In the genomic region with DNA sequence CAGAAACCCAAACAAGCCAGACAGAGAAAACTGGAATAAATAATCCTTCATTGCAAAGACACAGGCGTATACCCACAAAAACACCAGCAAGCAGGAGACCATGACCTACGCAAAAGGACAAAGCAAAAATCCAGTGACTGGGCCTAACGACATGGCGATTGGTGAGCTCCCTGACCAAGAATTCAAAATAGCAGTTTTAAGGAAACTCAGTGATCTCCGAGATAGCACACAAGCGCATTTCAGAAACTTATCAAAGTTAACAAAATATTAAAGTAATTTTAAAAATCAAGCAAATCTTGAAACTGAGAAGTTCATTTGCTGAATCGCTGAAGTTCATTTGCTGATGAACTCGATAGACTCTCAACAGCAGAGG, we compare ENCODE assay signal across 9 cellular contexts. TPM values are rescaled to one million over a fixed set of nuclear protein-coding genes. Genes with fewer than 3 reads are reported as not detected.
DNase-seq lines count a peak whose midpoint lies in the region; ATAC-seq and TF ChIP-seq lines count a peak whose summit lies in the region.
"Had no signal": no experiment of that assay in that cellular context is flagged by ENCODE, and none has a peak within 500 bp of the region (broad histone marks: within the 10 kb centered on the region; RNA-seq: fewer than 3 reads in every experiment).

No MANE protein-coding gene starts in this region.

- POLR2A ChIA-PET in activated naive CD8-positive, alpha-beta T cell treated with anti-CD3 and anti-CD28 coated beads, Interleukin-2, amount 10 ng/mL, durations not matched to agents 7 days and 5 days (lab: Charles Lee): no interaction called here

- H3K27me3 ChIP-seq in heart left ventricle: peaks cover 0 to 29% (median 0%) of the 10 kb centered on the region in 9 donors
- peaks cover 16% of the 10 kb centered on the region for H3K27me3 ChIP-seq in iPS-18a (ENCODE audit: control insufficient read depth, insufficient read depth, low read length)
- no peaks in the 10 kb centered on the region for H3K27me3 ChIP-seq in testis

- H3K4me1 ChIP-seq in heart left ventricle: peaks cover 0 to 12% (median 4%) of the 10 kb centered on the region in 12 donors
- H3K4me1 ChIP-seq in iPS-18a (ENCODE audit: control insufficient read depth, low read depth, low read length): no peaks in the 10 kb centered on the region
- H3K4me1 ChIP-seq in testis: peaks cover 5% of the 10 kb centered on the region

- H3K4me3 ChIP-seq in heart left ventricle (peak overlapping the region in 8 of 12 donors; percentile 29 to 57 (median 50)), iPS-18a (ENCODE audit: low read length) (peak overlapping the region; percentile 39), testis (peak overlapping the region; percentile 47 to 59)

- no peak for ATAC-seq in heart left ventricle
- no peak for ATAC-seq in Right ventricle myocardium superior (ENCODE audit: poor library complexity)
- no peak for ATAC-seq in activated naive CD8-positive, alpha-beta T cell treated with anti-CD3 and anti-CD28 coated beads, Interleukin-2, amount 10 ng/mL, durations not matched to agents 7 days and 5 days (ENCODE audit: low read depth)
- ATAC-seq in GM21786 (IDR thresholded peaks at IDR 0.05; ENCODE audit: unreplicated experiment): no peak
- no peak for ATAC-seq in HG02884 (IDR thresholded peaks at IDR 0.05; ENCODE audit: unreplicated experiment)

- intact Hi-C loops in heart left ventricle (cut with DNase I) (loop anchor here in 9 of 10 donors (1.0 to 10.0 kb wide), 9 partner anchors 180 to 570 kb away; no protein-coding TSS in a partner anchor), Right ventricle myocardium superior (cut with DNase I) (loop anchor here (5.0 kb wide), 1 partner anchor 180 kb away; no protein-coding TSS in a partner anchor), testis (cut with DNase I; ENCODE audit: low total_unique reads) (loop anchor here (10.0 kb wide), 1 partner anchor 188 kb away; no protein-coding TSS in a partner anchor)

- H3K4me3 Mint-ChIP-seq in activated naive CD8-positive, alpha-beta T cell treated with anti-CD3 and anti-CD28 coated beads, Interleukin-2, amount 10 ng/mL, durations not matched to agents 7 days and 5 days: peak overlapping the region; percentile 77

- no peak for DNase-seq in heart left ventricle
- DNase-seq in Right ventricle myocardium superior: no peak
- no peak for DNase-seq in activated naive CD8-positive, alpha-beta T cell treated with anti-CD3 and anti-CD28 coated beads, Interleukin-2, amount 10 ng/mL, durations not matched to agents 7 days and 5 days
- no peak for DNase-seq in testis
- no peak for DNase-seq in NCI-H1417 treated with DMSO at 0.1 percent for 48 hours (lab: John Stamatoyannopoulos, UW)

- no peak overlapping the region for H3K27ac Mint-ChIP-seq in activated naive CD8-positive, alpha-beta T cell treated with anti-CD3 and anti-CD28 coated beads, Interleukin-2, amount 10 ng/mL, durations not matched to agents 7 days and 5 days

- peaks cover 27% of the 10 kb centered on the region for H3K27me3 Mint-ChIP-seq in activated naive CD8-positive, alpha-beta T cell treated with anti-CD3 and anti-CD28 coated beads, Interleukin-2, amount 10 ng/mL, durations not matched to agents 7 days and 5 days

- WGBS in heart left ventricle, 4 donors: 51 to 55% (median 52%) methylated on average over 8 of the region's 8 CpGs
- 29 to 41% methylated on average over 8 of the region's 8 CpGs for WGBS in testis, 2 donors

- no peak for TF ChIP-seq POLR2A in heart left ventricle (IDR thresholded peaks at IDR 0.05)
- TF ChIP-seq POLR2A in testis (IDR thresholded peaks at IDR 0.05): no peak

- H3K9ac ChIP-seq in iPS-18a (ENCODE audit: low read length): no peak overlapping the region

- no peaks in the 10 kb centered on the region for H3K36me3 Mint-ChIP-seq in activated naive CD8-positive, alpha-beta T cell treated with anti-CD3 and anti-CD28 coated beads, Interleukin-2, amount 10 ng/mL, durations not matched to agents 7 days and 5 days

- no peaks in the 10 kb centered on the region for H3K9me3 Mint-ChIP-seq in activated naive CD8-positive, alpha-beta T cell treated with anti-CD3 and anti-CD28 coated beads, Interleukin-2, amount 10 ng/mL, durations not matched to agents 7 days and 5 days

- TF ChIP-seq CTCF in heart left ventricle (IDR thresholded peaks at IDR 0.05) (peak in 2 of 12 donors; percentile 2 to 12), testis (IDR thresholded peaks at IDR 0.05) (peak in 1 of 3 experiments; percentile 23)

- no peak overlapping the region for H3K27ac ChIP-seq in heart left ventricle
- H3K27ac ChIP-seq in iPS-18a (ENCODE audit: low read length): no peak overlapping the region
- H3K27ac ChIP-seq in testis: no peak overlapping the region
- H3K27ac ChIP-seq: neutrophil had no signal

- H3K36me3 ChIP-seq in heart left ventricle (no peaks in the 10 kb centered on the region), iPS-18a (ENCODE audit: control insufficient read depth, low read depth, low read length) (no peaks in the 10 kb centered on the region), testis (ENCODE audit: low read depth, missing control alignments) (no peaks in the 10 kb centered on the region)
- H3K36me3 ChIP-seq: neutrophil had no signal

- peaks cover 6% of the 10 kb centered on the region for H3K4me1 Mint-ChIP-seq in activated naive CD8-positive, alpha-beta T cell treated with anti-CD3 and anti-CD28 coated beads, Interleukin-2, amount 10 ng/mL, durations not matched to agents 7 days and 5 days

- no peaks in the 10 kb centered on the region for H3K9me3 ChIP-seq in heart left ventricle
- no peaks in the 10 kb centered on the region for H3K9me3 ChIP-seq in iPS-18a (ENCODE audit: control insufficient read depth, low read depth, low read length)
- H3K9me3 ChIP-seq in testis: no peaks in the 10 kb centered on the region
- H3K9me3 ChIP-seq: neutrophil had no signal

RNA-seq across cellular contexts. Expression of gene DBX1, which starts 27.6 kb away (rescaled TPM):
- total RNA-seq in heart left ventricle (not detected), Right ventricle myocardium superior (not detected), testis (not detected)
- polyA plus RNA-seq in heart left ventricle (not detected), testis (ENCODE audit: insufficient read depth, low read depth, low replicate concordance) (not detected)
- not detected for total RNA-seq in activated naive CD8-positive, alpha-beta T cell treated with anti-CD3 and anti-CD28 coated beads, Interleukin-2, amount 10 ng/mL, durations not matched to agents 7 days and 5 days
